8 cellular contexts compared by ENCODE assay signal in the genomic region with DNA sequence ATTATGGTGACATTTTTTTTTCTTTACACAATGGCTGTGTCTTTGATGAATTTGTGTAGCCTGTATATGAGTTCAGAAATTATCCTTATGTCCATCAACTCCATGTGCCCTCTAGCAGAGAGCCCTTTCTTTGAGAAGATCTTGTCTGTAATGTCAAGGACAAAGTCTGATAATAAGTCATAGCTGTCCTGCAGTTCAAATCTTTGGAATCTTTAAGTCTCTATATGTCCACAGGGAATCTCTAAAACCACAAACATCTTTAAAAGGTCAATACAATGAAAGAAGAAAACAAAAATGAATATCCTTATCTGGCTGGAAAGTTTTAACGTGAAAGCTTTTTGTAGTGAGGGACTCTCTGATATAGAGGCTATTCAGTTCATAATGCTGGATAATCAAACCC.
"Had no signal": no experiment of that assay in that cellular context is flagged by ENCODE, and none has a peak within 500 bp of the region (broad histone marks: within the 10 kb centered on the region; RNA-seq: fewer than 3 reads in every experiment).

No MANE protein-coding gene starts in this region.

- ATAC-seq: HCT116, HepG2 had no signal

- H3K27ac ChIP-seq: GM23248, HL-60 had no signal

- H3K36me3 ChIP-seq: HAP-1 had no signal

- H2AFZ ChIP-seq: GM23248 had no signal

- H3K9ac ChIP-seq: GM23248 had no signal

- H3K9me3 ChIP-seq: HAP-1 had no signal

- DNase-seq: GM23248, GOT3, H7, HFFc6 had no signal

- H3K4me3 ChIP-seq: GM23248, HAP-1 had no signal
